Comparison of ENCODE assay signal across 9 cellular contexts in the genomic region with DNA sequence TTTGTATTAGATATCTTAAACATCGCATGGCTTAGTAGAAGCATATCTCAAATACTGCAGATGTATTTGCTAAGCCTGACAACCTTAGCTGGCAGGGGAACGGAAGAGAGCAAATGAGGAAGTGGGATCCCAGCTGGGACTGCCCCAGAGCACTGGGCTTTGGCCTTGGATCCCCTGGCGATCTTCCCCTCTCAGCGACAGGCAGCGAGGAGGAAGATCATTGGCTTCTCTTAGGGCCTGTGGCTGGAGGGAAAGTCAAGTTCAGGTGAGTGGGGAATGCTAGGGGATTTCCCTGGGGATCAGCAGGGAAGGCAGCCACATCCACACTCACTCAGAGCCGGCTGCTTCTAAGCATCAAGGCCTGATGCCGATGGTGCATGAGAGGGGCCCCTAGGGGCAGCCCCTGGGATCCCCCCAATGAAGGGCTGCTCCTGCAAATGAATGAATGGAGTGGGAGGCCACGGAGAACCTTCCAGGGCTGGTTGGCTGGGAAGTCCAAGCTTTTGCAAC. TPM values are rescaled to one million over a fixed set of nuclear protein-coding genes. Genes with fewer than 3 reads are reported as not detected.
DNase-seq lines count a peak whose midpoint lies in the region; ATAC-seq, FAIRE-seq and TF ChIP-seq lines count a peak whose summit lies in the region.
"Had no signal": no experiment of that assay in that cellular context is flagged by ENCODE, and none has a peak within 500 bp of the region (broad histone marks: within the 10 kb centered on the region; RNA-seq: fewer than 3 reads in every experiment).

No MANE protein-coding gene starts in this region.

- TF ChIP-seq CTCF in dorsolateral prefrontal cortex (IDR thresholded peaks at IDR 0.05 in 54 of 56, conservative IDR thresholded peaks at IDR 0.05 in 2 of 56; ENCODE audit: low read depth in 1 of 56, partially characterized antibody in 56 of 56) (no peak), vagina (IDR thresholded peaks at IDR 0.05) (no peak)

- intact Hi-C loops in dorsolateral prefrontal cortex (cut with DNase I) (no loop called here), vagina (cut with DNase I) (loop anchor here (5.0 kb wide), 2 partner anchors 40 to 195 kb away; no protein-coding TSS in a partner anchor)

- peak; percentile 27 for DNase-seq in RCC 7860 (ENCODE audit: low spot score)
- peak; percentile 33 to 54 for DNase-seq in memory B cell (ENCODE audit: low spot score in 2 of 2)
- no peak for DNase-seq in dorsolateral prefrontal cortex
- DNase-seq in activated CD4-positive, alpha-beta T cell treated with anti-CD3 and anti-CD28 coated beads, Interleukin-2, amount 50 U/mL, for 48 hours: no peak
- DNase-seq in HPDE6-E6E7 (ENCODE audit: extremely low spot score): no peak
- no peak for DNase-seq in vagina (ENCODE audit: extremely low spot score in 2 of 2)

- H3K27ac ChIP-seq in dorsolateral prefrontal cortex: no peak overlapping the region
- no peak overlapping the region for H3K27ac ChIP-seq in vagina

- H3K36me3 Mint-ChIP-seq in memory B cell: no peaks in the 10 kb centered on the region

- H3K9me3 Mint-ChIP-seq in memory B cell: no peaks in the 10 kb centered on the region

- H3K4me3 ChIP-seq in dorsolateral prefrontal cortex (no peak overlapping the region), vagina (no peak overlapping the region)

- no peaks in the 10 kb centered on the region for H3K36me3 ChIP-seq in vagina

- no peaks in the 10 kb centered on the region for H3K9me3 ChIP-seq in vagina

- no peak for FAIRE-seq in RCC 7860 (lab: Jason Lieb, UNC)
- FAIRE-seq: bronchial epithelial cell had no signal

- peaks cover 12% of the 10 kb centered on the region for H3K4me1 Mint-ChIP-seq in memory B cell

- H3K27me3 ChIP-seq in dorsolateral prefrontal cortex (peaks cover 0 to 3% (median 0%) of the 10 kb centered on the region in 45 donors), vagina (no peaks in the 10 kb centered on the region)

- H3K27me3 Mint-ChIP-seq in memory B cell: no peaks in the 10 kb centered on the region

- no peak overlapping the region for H3K27ac Mint-ChIP-seq in memory B cell

- peak overlapping the region; percentile 17 for H3K4me3 Mint-ChIP-seq in memory B cell

- ATAC-seq in GM19025 (IDR thresholded peaks at IDR 0.05; ENCODE audit: low read depth, unreplicated experiment) (peak; percentile 77), HG02938 (IDR thresholded peaks at IDR 0.05; ENCODE audit: unreplicated experiment) (peak; percentile 77), memory B cell (ENCODE audit: low read depth) (peak; percentile 97)

- peaks cover 5% of the 10 kb centered on the region for H3K4me1 ChIP-seq in vagina

- no peak for TF ChIP-seq POLR2A in vagina (IDR thresholded peaks at IDR 0.05)

RNA-seq across cellular contexts. Expression of gene LYZL2, which starts 42.0 kb away (rescaled TPM):
- total RNA-seq in dorsolateral prefrontal cortex: not detected
- not detected for total RNA-seq in vagina
- total RNA-seq: bronchial epithelial cell had no signal

Comparison
In these comparisons a context has a peak if more than half of its experiments do, and no peak if none do; other contexts are left out.
1. DNase-seq: peak in RCC 7860 (single experiment) and memory B cell (2 of 2); none in dorsolateral prefrontal cortex (0 of 10), activated CD4-positive, alpha-beta T cell treated with anti-CD3 and anti-CD28 coated beads, Interleukin-2, amount 50 U/mL, for 48 hours (0 of 2), HPDE6-E6E7 (single experiment) and vagina (0 of 2).
2. Peak in every context shown above with its lines, with median percentiles within 50 percentile points of each other: ATAC-seq.